Comparison of ENCODE assay signal across 14 cellular contexts in the genomic region with DNA sequence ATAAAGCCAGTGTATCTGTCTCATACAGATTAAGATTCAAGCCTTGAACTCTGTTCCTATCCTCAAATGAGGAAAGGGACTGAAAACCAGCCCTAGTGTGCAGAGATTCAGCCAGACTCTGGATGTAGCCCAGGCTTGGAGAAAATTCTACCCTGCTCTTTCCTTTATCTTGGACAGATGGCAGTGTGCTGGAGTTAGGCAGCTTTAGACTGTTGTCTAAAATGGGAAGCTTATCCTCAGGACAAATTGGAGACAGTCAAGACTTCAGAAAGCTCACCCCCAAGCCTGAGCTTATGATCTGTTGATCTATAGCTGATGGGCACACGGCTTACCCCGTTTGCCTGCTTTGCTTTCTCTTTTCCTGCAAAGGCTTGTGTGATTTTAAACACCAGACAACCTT.
"Had no signal": no experiment of that assay in that cellular context is flagged by ENCODE, and none has a peak within 500 bp of the region (broad histone marks: within the 10 kb centered on the region; RNA-seq: fewer than 3 reads in every experiment).

No MANE protein-coding gene starts in this region.

- H3K4me1 ChIP-seq: heart left ventricle, left lung, suprapubic skin, upper lobe of left lung had no signal

- DNase-seq: activated CD4-positive, alpha-beta memory T cell treated with anti-CD3 and anti-CD28 coated beads for 36 hours; activated effector memory CD4-positive, alpha-beta T cell treated with anti-CD3 and anti-CD28 coated beads, Interleukin-2, amount 50 U/mL, for 16 hours; activated T-cell treated with anti-CD3 and anti-CD28 coated beads, Interleukin-2, amount 50 U/mL, for 4 hours; amygdala; heart left ventricle; left lung; stimulated activated CD4-positive, alpha-beta T cell treated with anti-CD3 and anti-CD28 coated beads, Interleukin-2, amount 100 ng/mL, for 24 hours; stimulated activated naive B cell treated with anti-CD40 and anti-IgM and Interleukin-4, amounts not matched to agents 10 μg/mL and 1 μg/mL and 100 μg/mL, for 72 hours; T-helper 17 cell; upper lobe of left lung had no signal

- H3K4me3 ChIP-seq: heart left ventricle, left lung, suprapubic skin, upper lobe of left lung had no signal

- H3K9me3 ChIP-seq: heart left ventricle, left lung, suprapubic skin, upper lobe of left lung had no signal

- ATAC-seq: activated naive CD4-positive, alpha-beta T cell treated with anti-CD3 and anti-CD28 coated beads, Interleukin-2, amount 50 U/mL, for 72 hours; activated T-cell treated with anti-CD3 and anti-CD28 coated beads, Interleukin-2, amount 50 U/mL, for 4 hours; natural killer cell treated with Interleukin-12 subunit alpha and Interleukin-12 subunit beta and Interleukin-15 and Interleukin-18, amount 100 ng/mL, for 72 hours; sciatic nerve; stimulated activated naive B cell treated with anti-CD40 and anti-IgM and Interleukin-4, amounts not matched to agents 10 μg/mL and 1 μg/mL and 100 μg/mL, for 72 hours; T-helper 17 cell had no signal

- H3K36me3 ChIP-seq: heart left ventricle, left lung, suprapubic skin, upper lobe of left lung had no signal

- H3K27ac ChIP-seq: heart left ventricle, left lung, suprapubic skin, upper lobe of left lung had no signal

- H3K27me3 ChIP-seq: heart left ventricle, left lung, suprapubic skin, upper lobe of left lung had no signal
